In the genomic region with DNA sequence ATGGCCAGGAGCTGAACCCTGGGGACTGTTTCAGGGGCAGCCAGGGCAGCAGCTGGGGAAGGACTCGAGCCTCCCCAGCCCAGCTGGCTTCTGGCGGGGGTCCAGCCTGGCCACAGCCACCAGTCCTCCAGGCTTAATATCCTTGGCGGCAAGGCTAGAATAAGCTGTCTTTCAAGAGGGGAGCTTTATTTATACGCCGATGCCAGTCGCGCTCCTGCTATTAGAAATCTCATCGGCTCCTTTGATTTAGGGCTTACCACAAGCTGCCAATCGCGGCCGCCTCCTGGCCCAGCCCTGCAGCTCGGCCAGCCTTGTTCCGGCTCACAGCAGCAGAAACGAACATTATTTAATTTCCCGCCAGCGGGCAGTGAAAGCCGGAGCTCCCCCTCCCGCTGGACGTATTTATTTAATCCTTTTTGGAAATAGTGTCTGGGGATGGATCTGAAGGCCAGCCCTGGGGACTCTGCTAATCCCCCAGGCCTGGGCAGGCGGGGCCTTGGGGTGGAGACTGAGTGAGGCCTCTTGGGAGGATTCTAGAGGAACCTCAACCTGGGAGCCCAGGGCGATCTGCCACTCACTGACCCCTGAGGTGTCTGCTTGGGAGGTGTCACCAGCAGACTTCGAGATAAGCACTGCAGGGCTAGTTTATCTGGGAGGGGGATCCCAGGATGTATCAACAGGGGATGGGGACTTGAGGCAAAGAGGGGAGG, we compare ENCODE assay signal across 11 cellular contexts.
A peak's percentile ranks its signal among the peaks of the same experiment; 100 is the strongest.
DNase-seq lines count a peak whose midpoint lies in the region; TF ChIP-seq lines count a peak whose summit lies in the region.
"Had no signal": no experiment of that assay in that cellular context is flagged by ENCODE, and none has a peak within 500 bp of the region (broad histone marks: within the 10 kb centered on the region; RNA-seq: fewer than 3 reads in every experiment).

No MANE protein-coding gene starts in this region.

- no peaks in the 10 kb centered on the region for H3K36me3 Mint-ChIP-seq in MCF 10A (ENCODE audit: insufficient read depth, unreplicated experiment)
- no peaks in the 10 kb centered on the region for H3K36me3 Mint-ChIP-seq in type B pancreatic cell
- no peaks in the 10 kb centered on the region for H3K36me3 Mint-ChIP-seq in HFFc6 (ENCODE audit: low read depth)
- H3K36me3 Mint-ChIP-seq: activated naive CD8-positive, alpha-beta T cell had no signal

- no peaks in the 10 kb centered on the region for H3K27me3 Mint-ChIP-seq in MCF 10A (ENCODE audit: insufficient read depth, unreplicated experiment)
- H3K27me3 Mint-ChIP-seq in type B pancreatic cell, result peaks cover 33% of the 10 kb centered on the region
- H3K27me3 Mint-ChIP-seq in HFFc6 (ENCODE audit: insufficient read depth), result peaks cover 14% of the 10 kb centered on the region

- no peaks in the 10 kb centered on the region for H3K9me3 Mint-ChIP-seq in MCF 10A (ENCODE audit: unreplicated experiment)
- no peaks in the 10 kb centered on the region for H3K9me3 Mint-ChIP-seq in type B pancreatic cell
- no peaks in the 10 kb centered on the region for H3K9me3 Mint-ChIP-seq in HFFc6

- no peaks in the 10 kb centered on the region for H3K9me3 ChIP-seq in mammary epithelial cell (replicated peaks; ENCODE audit: insufficient read depth, low read length)
- no peaks in the 10 kb centered on the region for H3K9me3 ChIP-seq in adrenal gland (replicated peaks in 1 of 3)
- H3K9me3 ChIP-seq: heart left ventricle had no signal

- H3K4me3 Mint-ChIP-seq in MCF 10A (ENCODE audit: unreplicated experiment) (no peak overlapping the region), type B pancreatic cell (no peak overlapping the region), HFFc6 (no peak overlapping the region)
- H3K4me3 Mint-ChIP-seq: activated naive CD8-positive, alpha-beta T cell had no signal

- H3K27ac ChIP-seq in mammary epithelial cell (ENCODE audit: insufficient read depth, low read depth, low read length) (no peak overlapping the region), adrenal gland (no peak overlapping the region)
- H3K27ac ChIP-seq: C4-2B had no signal

- H3K27me3 ChIP-seq in mammary epithelial cell (ENCODE audit: insufficient read depth, low read length) (no peaks in the 10 kb centered on the region), adrenal gland (no peaks in the 10 kb centered on the region)

- dilution Hi-C loops in mammary epithelial cell (cut with HindIII; ENCODE audit: low sequenced_read_pairs), result no loop called here

- H3K4me1 Mint-ChIP-seq in MCF 10A (ENCODE audit: insufficient read depth, unreplicated experiment), result no peaks in the 10 kb centered on the region
- peaks cover 45% of the 10 kb centered on the region for H3K4me1 Mint-ChIP-seq in type B pancreatic cell (ENCODE audit: unreplicated experiment)
- H3K4me1 Mint-ChIP-seq in HFFc6 (ENCODE audit: low read depth), result peaks cover 15% of the 10 kb centered on the region

- no peak for DNase-seq in mammary epithelial cell
- no peak for DNase-seq in MCF 10A (ENCODE audit: unreplicated experiment)
- DNase-seq in adrenal gland, result peak in 5 of 7 donors; percentile 19 to 53 (median 24)
- peak; percentile 40 for DNase-seq in medulla oblongata (ENCODE audit: extremely low spot score)
- no peak for DNase-seq in type B pancreatic cell (ENCODE audit: extremely low spot score, unreplicated experiment)
- no peak for DNase-seq in NK-92 (lab: John Stamatoyannopoulos, UW; ENCODE audit: unreplicated experiment)
- DNase-seq in HFFc6, result no peak
- DNase-seq in hepatic stellate cell (ENCODE audit: low spot score), result no peak

- H3K79me2 ChIP-seq in mammary epithelial cell (ENCODE audit: insufficient read depth, low read length), result no peaks in the 10 kb centered on the region

- POLR2A ChIA-PET in MCF 10A (lab: Yijun Ruan, JAX), result interaction anchor here (1.5 kb wide), 1 partner anchor 17 kb away, joined by 5 read pairs; no protein-coding TSS in a partner anchor

- H3K27ac Mint-ChIP-seq in MCF 10A (ENCODE audit: low read depth, unreplicated experiment), result no peak overlapping the region
- no peak overlapping the region for H3K27ac Mint-ChIP-seq in type B pancreatic cell
- no peak overlapping the region for H3K27ac Mint-ChIP-seq in HFFc6
- H3K27ac Mint-ChIP-seq: activated naive CD8-positive, alpha-beta T cell had no signal

- TF ChIP-seq CTCF in mammary epithelial cell (conservative IDR thresholded peaks at IDR 0.05 in 1 of 2, IDR thresholded peaks at IDR 0.05 in 1 of 2; ENCODE audit: extremely low read depth in 1 of 2, insufficient read depth in 1 of 2, low read depth in 1 of 2, low read length in 2 of 2) (no peak), MCF 10A (IDR thresholded peaks at IDR 0.05; ENCODE audit: unreplicated experiment) (no peak), adrenal gland (IDR thresholded peaks at IDR 0.05) (no peak), type B pancreatic cell (conservative IDR thresholded peaks at IDR 0.05) (peak; percentile 14), HFFc6 (IDR thresholded peaks at IDR 0.05) (no peak)

- TF ChIP-seq POLR2A in adrenal gland (IDR thresholded peaks at IDR 0.05), result no peak

- H3K36me3 ChIP-seq in mammary epithelial cell (ENCODE audit: insufficient read depth, low read length), result no peaks in the 10 kb centered on the region
- no peaks in the 10 kb centered on the region for H3K36me3 ChIP-seq in adrenal gland (replicated peaks in 1 of 2)
- H3K36me3 ChIP-seq: heart left ventricle had no signal

- in situ Hi-C loops in mammary epithelial cell (cut with MboI; ENCODE audit: low sequenced_read_pairs in 2 of 2), result no loop called here

- H4K20me1 ChIP-seq in mammary epithelial cell (ENCODE audit: insufficient read depth, low read length), result no peaks in the 10 kb centered on the region

- H2AFZ ChIP-seq in mammary epithelial cell (ENCODE audit: low read depth, low read length), result peak overlapping the region; percentile 40

- peak overlapping the region; percentile 14 for H3K4me2 ChIP-seq in mammary epithelial cell (ENCODE audit: insufficient read depth, low read depth, low read length)

- H3K4me1 ChIP-seq in mammary epithelial cell (ENCODE audit: insufficient read depth, low read length), result peaks cover 4% of the 10 kb centered on the region
- no peaks in the 10 kb centered on the region for H3K4me1 ChIP-seq in adrenal gland (replicated peaks in 1 of 2)

- no peak overlapping the region for H3K9ac ChIP-seq in mammary epithelial cell (ENCODE audit: insufficient read depth, low read length)

- BruUV-seq in mammary epithelial cell (replicated peaks; lab: Mats Ljungman, UMichigan) (no TSS peak), MCF 10A (replicated peaks; lab: Mats Ljungman, UMichigan) (no TSS peak)

- CTCF ChIA-PET in mammary epithelial cell (lab: Charles Lee; ENCODE audit: low non-redundant PET) (no interaction called here), MCF 10A (lab: Yijun Ruan, JAX) (no interaction called here)

- WGBS in mammary epithelial cell (ENCODE audit: low coverage, missing lambda C conversion rate), result 33% methylated on average over 20 of the region's 22 CpGs
- 20 to 37% (median 24%) methylated on average over 13 to 22 of the region's 22 CpGs for WGBS in adrenal gland, 4 donors

- H3K4me3 ChIP-seq in mammary epithelial cell (replicated peaks in 1 of 3; ENCODE audit: insufficient read depth in 1 of 3, low read depth in 2 of 3, low read length in 3 of 3) (no peak overlapping the region), adrenal gland (no peak overlapping the region)

- intact Hi-C loops in mammary epithelial cell (cut with micrococcal nuclease) (no loop called here), MCF 10A (cut with micrococcal nuclease) (no loop called here), adrenal gland (cut with DNase I) (no loop called here)

Comparison
In these comparisons a context has a peak if more than half of its experiments do, and no peak if none do; other contexts are left out.
1. DNase-seq: peak in adrenal gland (5 of 7) and medulla oblongata (single experiment); none in mammary epithelial cell (single experiment), MCF 10A (single experiment), type B pancreatic cell (single experiment), NK-92 (single experiment), HFFc6 (single experiment) and hepatic stellate cell (single experiment).